23 cellular contexts compared by ENCODE assay signal in genomic region chr2:217623513-217623912, GRCh38.
A peak's percentile ranks its signal among the peaks of the same experiment; 100 is the strongest.
DNase-seq lines count a peak whose midpoint lies in the region; ATAC-seq, FAIRE-seq and TF ChIP-seq lines count a peak whose summit lies in the region.
"Had no signal": no experiment of that assay in that cellular context is flagged by ENCODE, and none has a peak within 500 bp of the region (broad histone marks: within the 10 kb centered on the region; RNA-seq: fewer than 3 reads in every experiment).

No MANE protein-coding gene starts in this region.

- H3K27ac ChIP-seq in HEK293 (ENCODE audit: extremely low read depth, low read depth, low read length) (no peak overlapping the region), K562 (ENCODE audit: extremely low read depth, low read depth, low read length) (no peak overlapping the region), rectal smooth muscle tissue (ENCODE audit: low read depth, low read length) (peak overlapping the region; percentile 76)
- H3K27ac ChIP-seq: C4-2B, KMS-11 had no signal

- DNase-seq in K562 (ENCODE audit: extremely low read depth in 1 of 4, low spot score in 3 of 4): no peak
- no peak for DNase-seq in mesothelial cell of epicardium (ENCODE audit: low spot score in 2 of 2, unreplicated experiment in 2 of 2)
- DNase-seq in activated T-cell treated with anti-CD3 and anti-CD28 coated beads, Interleukin-2, amount 50 U/mL, for 24 hours: no peak
- DNase-seq in T-helper 9 cell: no peak
- DNase-seq: Calu3; CD8-positive, alpha-beta memory T cell; NCI-H1105; NCI-H146; NCI-H2029 treated with DMSO at 0.1 percent for 48 hours; NCI-H226; NCI-H510A treated with DMSO at 0.1 percent for 48 hours; NCI-H748 treated with DMSO at 0.1 percent for 48 hours; Peyer's patch had no signal

- no peaks in the 10 kb centered on the region for H3K27me3 Mint-ChIP-seq in mesothelial cell of epicardium (ENCODE audit: low read depth)
- no peaks in the 10 kb centered on the region for H3K27me3 Mint-ChIP-seq in activated T-cell treated with anti-CD3 and anti-CD28 coated beads, Interleukin-2, amount 50 U/mL, for 24 hours

- BruUV-seq in K562 (replicated peaks; lab: Mats Ljungman, UMichigan): no TSS peak

- peaks cover 0 to 7% of the 10 kb centered on the region in 2 experiments; a peak in 1 of 5 replicates for H3K27me3 ChIP-seq in K562 (ENCODE audit: control insufficient read depth in 2 of 2, insufficient read depth in 2 of 2, low read length in 2 of 2)
- H3K27me3 ChIP-seq in rectal smooth muscle tissue (ENCODE audit: control insufficient read depth, insufficient read depth, low read length): no peaks in the 10 kb centered on the region
- H3K27me3 ChIP-seq: Peyer's patch had no signal

- H3K4me1 Mint-ChIP-seq in mesothelial cell of epicardium: peaks cover 61% of the 10 kb centered on the region
- no peaks in the 10 kb centered on the region for H3K4me1 Mint-ChIP-seq in activated T-cell treated with anti-CD3 and anti-CD28 coated beads, Interleukin-2, amount 50 U/mL, for 24 hours (ENCODE audit: low read depth)
- H3K4me1 Mint-ChIP-seq: CD8-positive, alpha-beta memory T cell had no signal

- H3K9me3 Mint-ChIP-seq in mesothelial cell of epicardium: no peaks in the 10 kb centered on the region
- no peaks in the 10 kb centered on the region for H3K9me3 Mint-ChIP-seq in activated T-cell treated with anti-CD3 and anti-CD28 coated beads, Interleukin-2, amount 50 U/mL, for 24 hours

- no peaks in the 10 kb centered on the region for H3K9me1 ChIP-seq in K562 (ENCODE audit: control insufficient read depth, insufficient read depth, low read length)

- TF ChIP-seq CTCF in HEK293 (tag by site-specific recombination; IDR thresholded peaks at IDR 0.05) (no peak), K562 (IDR thresholded peaks at IDR 0.05 in 2 of 3, conservative IDR thresholded peaks at IDR 0.05 in 1 of 3; ENCODE audit: insufficient read depth in 2 of 3, low read depth in 1 of 3, low read length in 3 of 3) (no peak), mesothelial cell of epicardium (IDR thresholded peaks at IDR 0.05; ENCODE audit: unreplicated experiment) (no peak)

- TF ChIP-seq EP300 in K562 (IDR thresholded peaks at IDR 0.05; ENCODE audit: low read length): no peak

- H3K4me3 ChIP-seq in HEK293 (ENCODE audit: low read depth, low read length): no peak overlapping the region
- no peak overlapping the region for H3K4me3 ChIP-seq in K562
- H3K4me3 ChIP-seq in rectal smooth muscle tissue (ENCODE audit: low read length): no peak overlapping the region
- H3K4me3 ChIP-seq: Peyer's patch had no signal

- POLR2A ChIA-PET in HEK293 (lab: Yijun Ruan, JAX) (no interaction called here), K562 (lab: Yijun Ruan, JAX) (no interaction called here)

- no peak overlapping the region for H2AFZ ChIP-seq in K562 (ENCODE audit: low read depth, low read length)

- H3K9me3 ChIP-seq in HEK293 (ENCODE audit: control insufficient read depth, insufficient read depth, low read depth, low read length) (no peaks in the 10 kb centered on the region), K562 (replicated peaks; ENCODE audit: control insufficient read depth, insufficient read depth, low read depth, low read length) (no peaks in the 10 kb centered on the region)
- H3K9me3 ChIP-seq: Peyer's patch had no signal

- H4K20me1 ChIP-seq in K562 (replicated peaks; ENCODE audit: control insufficient read depth, insufficient read depth, low read length): no peaks in the 10 kb centered on the region

- no peak overlapping the region for H3K4me2 ChIP-seq in K562 (ENCODE audit: insufficient read depth, low read length)
- H3K4me2 ChIP-seq: KMS-11 had no signal

- in situ Hi-C loops in K562 (cut with MboI): no loop called here

- H3K9ac ChIP-seq in K562 (ENCODE audit: insufficient read depth in 1 of 2, low read depth in 2 of 2, low read length in 2 of 2): no peak overlapping the region
- no peak overlapping the region for H3K9ac ChIP-seq in rectal smooth muscle tissue (ENCODE audit: low read length)
- H3K9ac ChIP-seq: KMS-11 had no signal

- H3K36me3 Mint-ChIP-seq in mesothelial cell of epicardium: no peaks in the 10 kb centered on the region
- no peaks in the 10 kb centered on the region for H3K36me3 Mint-ChIP-seq in activated T-cell treated with anti-CD3 and anti-CD28 coated beads, Interleukin-2, amount 50 U/mL, for 24 hours (ENCODE audit: low read depth)

- CTCF ChIA-PET in HEK293 (lab: Yijun Ruan, JAX): no interaction called here
- CTCF ChIA-PET in K562 (lab: Yijun Ruan, JAX; ENCODE audit: low intra/inter-chr PET ratio): no interaction called here

- intact Hi-C loops in K562 (cut with micrococcal nuclease): no loop called here

- no peaks in the 10 kb centered on the region for H3K36me3 ChIP-seq in HEK293 (ENCODE audit: control insufficient read depth in 2 of 2, insufficient read depth in 1 of 2, low read length in 2 of 2)
- no peaks in the 10 kb centered on the region for H3K36me3 ChIP-seq in K562 (ENCODE audit: control insufficient read depth, insufficient read depth, low read length)
- no peaks in the 10 kb centered on the region for H3K36me3 ChIP-seq in rectal smooth muscle tissue (ENCODE audit: control insufficient read depth, insufficient read depth, low read length)
- H3K36me3 ChIP-seq: Peyer's patch had no signal

- H3K4me1 ChIP-seq in HEK293 (ENCODE audit: control insufficient read depth, insufficient read depth, low read length) (0 out of 2 replicates have a peak, but pooled peaks cover 3% of the 10 kb centered on the region), K562 (replicated peaks in 1 of 2; ENCODE audit: control insufficient read depth in 2 of 2, insufficient read depth in 2 of 2, low read length in 2 of 2) (no peaks in the 10 kb centered on the region), rectal smooth muscle tissue (ENCODE audit: control insufficient read depth, insufficient read depth, low read length) (peaks cover 37% of the 10 kb centered on the region)

- TF ChIP-seq POLR2A in K562 (conservative IDR thresholded peaks at IDR 0.05): no peak

- no peak for TF ChIP-seq RAD21 in K562 (CRISPR knock-in tag; conservative IDR thresholded peaks at IDR 0.05 in 1 of 2, IDR thresholded peaks at IDR 0.05 in 1 of 2)

- H3K4me3 Mint-ChIP-seq in mesothelial cell of epicardium: no peak overlapping the region
- H3K4me3 Mint-ChIP-seq in activated T-cell treated with anti-CD3 and anti-CD28 coated beads, Interleukin-2, amount 50 U/mL, for 24 hours: no peak overlapping the region
- H3K4me3 Mint-ChIP-seq: CD8-positive, alpha-beta memory T cell had no signal

- ATAC-seq in K562 (no peak), GM18868 (IDR thresholded peaks at IDR 0.05; ENCODE audit: unreplicated experiment) (no peak), HG03378 (IDR thresholded peaks at IDR 0.05; ENCODE audit: unreplicated experiment) (no peak)

- WGBS in K562 (ENCODE audit: insufficient coverage, low coverage, missing lambda C conversion rate): 0% methylated on average over 2 of the region's 2 CpGs

- peak overlapping the region; percentile 95 for H3K27ac Mint-ChIP-seq in mesothelial cell of epicardium
- no peak overlapping the region for H3K27ac Mint-ChIP-seq in activated T-cell treated with anti-CD3 and anti-CD28 coated beads, Interleukin-2, amount 50 U/mL, for 24 hours
- H3K27ac Mint-ChIP-seq: CD8-positive, alpha-beta memory T cell had no signal

- H3K79me2 ChIP-seq in K562 (ENCODE audit: control insufficient read depth, insufficient read depth, low read length): no peaks in the 10 kb centered on the region

- no peak for FAIRE-seq in K562 (lab: Jason Lieb, UNC)
- FAIRE-seq: A204.1, G401.6, GM18507, H54 had no signal

TF ChIP-seq in HEK293, 187 proteins besides CTCF, POLR2A, EP300 and RAD21:
- TF ChIP-seq OVOL3 (tag by site-specific recombination; IDR thresholded peaks at IDR 0.05) (no peak), ZNF10 (tag by site-specific recombination; IDR thresholded peaks at IDR 0.05) (peak; percentile 69; the same call in 1 of the 2 replicates)

TF ChIP-seq in K562, 482 proteins besides CTCF, POLR2A, EP300 and RAD21:
- TF ChIP-seq, protein P1, sequence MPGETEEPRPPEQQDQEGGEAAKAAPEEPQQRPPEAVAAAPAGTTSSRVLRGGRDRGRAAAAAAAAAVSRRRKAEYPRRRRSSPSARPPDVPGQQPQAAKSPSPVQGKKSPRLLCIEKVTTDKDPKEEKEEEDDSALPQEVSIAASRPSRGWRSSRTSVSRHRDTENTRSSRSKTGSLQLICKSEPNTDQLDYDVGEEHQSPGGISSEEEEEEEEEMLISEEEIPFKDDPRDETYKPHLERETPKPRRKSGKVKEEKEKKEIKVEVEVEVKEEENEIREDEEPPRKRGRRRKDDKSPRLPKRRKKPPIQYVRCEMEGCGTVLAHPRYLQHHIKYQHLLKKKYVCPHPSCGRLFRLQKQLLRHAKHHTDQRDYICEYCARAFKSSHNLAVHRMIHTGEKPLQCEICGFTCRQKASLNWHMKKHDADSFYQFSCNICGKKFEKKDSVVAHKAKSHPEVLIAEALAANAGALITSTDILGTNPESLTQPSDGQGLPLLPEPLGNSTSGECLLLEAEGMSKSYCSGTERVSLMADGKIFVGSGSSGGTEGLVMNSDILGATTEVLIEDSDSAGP (CRISPR knock-in tag; IDR thresholded peaks at IDR 0.05): no peak
- TF ChIP-seq ZNF134 (CRISPR knock-in tag; conservative IDR thresholded peaks at IDR 0.05) (peak; percentile 78), NCOR1 (IDR thresholded peaks at IDR 0.05) (no peak), ELF1 (tag; IDR thresholded peaks at IDR 0.05) (no peak), ZFPM2 (CRISPR knock-in tag; IDR thresholded peaks at IDR 0.05) (no peak), CREM (IDR thresholded peaks at IDR 0.05; ENCODE audit: low read depth) (no peak)
